ENCODE assay signal across 11 cellular contexts in the genomic region with DNA sequence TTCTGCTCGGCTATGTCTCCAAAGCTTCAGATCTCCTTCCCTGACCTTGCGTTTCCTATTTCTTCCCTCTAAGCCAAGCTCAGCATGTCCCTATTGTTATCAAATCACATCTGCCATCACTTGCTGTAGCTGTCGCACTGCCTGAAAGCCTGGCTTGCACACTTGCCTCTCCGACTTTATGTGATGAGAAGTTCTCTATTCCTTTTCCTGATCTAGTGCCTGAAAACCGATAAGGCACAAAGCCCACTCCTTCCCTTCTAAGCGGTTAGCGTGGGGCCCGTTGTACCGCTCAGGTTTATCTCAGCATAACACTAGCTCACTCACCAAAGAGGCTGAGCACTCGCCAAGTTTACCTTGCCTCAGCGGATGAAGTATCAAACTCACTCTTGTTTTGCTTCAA. TPM values are rescaled to one million over a fixed set of nuclear protein-coding genes. Genes with fewer than 3 reads are reported as not detected.
DNase-seq lines count a peak whose midpoint lies in the region; ATAC-seq and TF ChIP-seq lines count a peak whose summit lies in the region.
"Had no signal": no experiment of that assay in that cellular context is flagged by ENCODE, and none has a peak within 500 bp of the region (broad histone marks: within the 10 kb centered on the region; RNA-seq: fewer than 3 reads in every experiment).

No MANE protein-coding gene starts in this region.

- no peak overlapping the region for H3K27ac Mint-ChIP-seq in T-helper 1 cell treated with Interleukin-12 subunit alpha and Interleukin-12 subunit beta and Interleukin-4 antibody, amounts not matched to agents 30 μg/mL and 1 μg/mL, for 36 hours
- H3K27ac Mint-ChIP-seq in stimulated activated effector memory CD8-positive, alpha-beta T cell treated with anti-CD3 and anti-CD28 coated beads, Interleukin-12 subunit alpha, Interleukin-12 subunit beta, amount 100 ng/mL, for 72 hours = no peak overlapping the region
- H3K27ac Mint-ChIP-seq: CD14-positive monocyte had no signal

- H3K27ac ChIP-seq in SJCRH30 = no peak overlapping the region
- H3K27ac ChIP-seq: colonic mucosa had no signal

- no peaks in the 10 kb centered on the region for H3K36me3 ChIP-seq in SJCRH30
- H3K36me3 ChIP-seq: colonic mucosa had no signal

- peaks cover 70% of the 10 kb centered on the region for H3K27me3 Mint-ChIP-seq in T-helper 1 cell treated with Interleukin-12 subunit alpha and Interleukin-12 subunit beta and Interleukin-4 antibody, amounts not matched to agents 30 μg/mL and 1 μg/mL, for 36 hours (ENCODE audit: low read depth)

- H3K9me3 ChIP-seq in SJCRH30 (replicated peaks) = no peaks in the 10 kb centered on the region
- H3K9me3 ChIP-seq: colonic mucosa had no signal

- peak overlapping the region; percentile 61 for H3K4me3 ChIP-seq in SJCRH30

- peak; percentile 22 for ATAC-seq in stimulated activated effector memory CD8-positive, alpha-beta T cell treated with anti-CD3 and anti-CD28 coated beads, Interleukin-12 subunit alpha, Interleukin-12 subunit beta, amount 100 ng/mL, for 72 hours
- no peak for ATAC-seq in HG02798 (IDR thresholded peaks at IDR 0.05; ENCODE audit: poor library complexity, unreplicated experiment)
- ATAC-seq in HG02678 (IDR thresholded peaks at IDR 0.05; ENCODE audit: unreplicated experiment) = no peak
- no peak for ATAC-seq in GM21576 (IDR thresholded peaks at IDR 0.05; ENCODE audit: unreplicated experiment)

- no peaks in the 10 kb centered on the region for H3K4me1 ChIP-seq in SJCRH30
- H3K4me1 ChIP-seq: colonic mucosa had no signal

- no peak for TF ChIP-seq POLR2A in erythroblast (IDR thresholded peaks at IDR 0.05; ENCODE audit: low read length)

- no peak for DNase-seq in T-helper 1 cell
- peak in 1 of 2 experiments; percentile 24 for DNase-seq in SJCRH30
- DNase-seq in erythroblast (lab: John Stamatoyannopoulos, UW) = peak; percentile 8 to 22
- no peak for DNase-seq in stimulated activated effector memory CD8-positive, alpha-beta T cell treated with anti-CD3 and anti-CD28 coated beads, Interleukin-12 subunit alpha, Interleukin-12 subunit beta, amount 100 ng/mL, for 72 hours (ENCODE audit: low spot score in 2 of 2)

- no peaks in the 10 kb centered on the region for H3K36me3 Mint-ChIP-seq in T-helper 1 cell treated with Interleukin-12 subunit alpha and Interleukin-12 subunit beta and Interleukin-4 antibody, amounts not matched to agents 30 μg/mL and 1 μg/mL, for 36 hours (ENCODE audit: low read depth)
- H3K36me3 Mint-ChIP-seq in stimulated activated effector memory CD8-positive, alpha-beta T cell treated with anti-CD3 and anti-CD28 coated beads, Interleukin-12 subunit alpha, Interleukin-12 subunit beta, amount 100 ng/mL, for 72 hours = no peaks in the 10 kb centered on the region

- H3K9me3 Mint-ChIP-seq in T-helper 1 cell treated with Interleukin-12 subunit alpha and Interleukin-12 subunit beta and Interleukin-4 antibody, amounts not matched to agents 30 μg/mL and 1 μg/mL, for 36 hours = no peaks in the 10 kb centered on the region
- no peaks in the 10 kb centered on the region for H3K9me3 Mint-ChIP-seq in stimulated activated effector memory CD8-positive, alpha-beta T cell treated with anti-CD3 and anti-CD28 coated beads, Interleukin-12 subunit alpha, Interleukin-12 subunit beta, amount 100 ng/mL, for 72 hours

- H3K4me3 Mint-ChIP-seq in T-helper 1 cell treated with Interleukin-12 subunit alpha and Interleukin-12 subunit beta and Interleukin-4 antibody, amounts not matched to agents 30 μg/mL and 1 μg/mL, for 36 hours = peak overlapping the region; percentile 61
- H3K4me3 Mint-ChIP-seq in stimulated activated effector memory CD8-positive, alpha-beta T cell treated with anti-CD3 and anti-CD28 coated beads, Interleukin-12 subunit alpha, Interleukin-12 subunit beta, amount 100 ng/mL, for 72 hours = peak overlapping the region; percentile 72

- peaks cover 5% of the 10 kb centered on the region for H3K4me1 Mint-ChIP-seq in T-helper 1 cell treated with Interleukin-12 subunit alpha and Interleukin-12 subunit beta and Interleukin-4 antibody, amounts not matched to agents 30 μg/mL and 1 μg/mL, for 36 hours (ENCODE audit: low read depth)
- H3K4me1 Mint-ChIP-seq in stimulated activated effector memory CD8-positive, alpha-beta T cell treated with anti-CD3 and anti-CD28 coated beads, Interleukin-12 subunit alpha, Interleukin-12 subunit beta, amount 100 ng/mL, for 72 hours = peaks cover 10% of the 10 kb centered on the region

- peaks cover 9% of the 10 kb centered on the region; the same call in 1 of the 2 replicates for H3K27me3 ChIP-seq in SJCRH30

RNA-seq across cellular contexts. Expression of a gene that starts 0.8 kb away (rescaled TPM):
- total RNA-seq in SJCRH30 (2014; rRNA removed; shearing (Covaris generic)) = 8.4 and 8.6 TPM in 2 replicates
- total RNA-seq: T-helper 1 cell treated with Interleukin-12 subunit alpha and Interleukin-12 subunit beta and Interleukin-4 antibody, amounts not matched to agents 30 ng/mL and 1 ng/mL, for 36 hours had no signal

RNA-seq across cellular contexts. Expression of a gene that starts 43.2 kb away (rescaled TPM):
- total RNA-seq in SJCRH30 (2014; rRNA removed; shearing (Covaris generic)) = not detected in 2 replicates
- total RNA-seq: colonic mucosa; T-helper 1 cell treated with Interleukin-12 subunit alpha and Interleukin-12 subunit beta and Interleukin-4 antibody, amounts not matched to agents 30 ng/mL and 1 ng/mL, for 36 hours had no signal

Comparison
In these comparisons a context has a peak if more than half of its experiments do, and no peak if none do; other contexts are left out.
1. DNase-seq: peak in erythroblast (2 of 2); none in T-helper 1 cell (0 of 5) and stimulated activated effector memory CD8-positive, alpha-beta T cell treated with anti-CD3 and anti-CD28 coated beads, Interleukin-12 subunit alpha, Interleukin-12 subunit beta, amount 100 ng/mL, for 72 hours (0 of 2).